ENCODE assay signal across 12 cellular contexts in the genomic region with DNA sequence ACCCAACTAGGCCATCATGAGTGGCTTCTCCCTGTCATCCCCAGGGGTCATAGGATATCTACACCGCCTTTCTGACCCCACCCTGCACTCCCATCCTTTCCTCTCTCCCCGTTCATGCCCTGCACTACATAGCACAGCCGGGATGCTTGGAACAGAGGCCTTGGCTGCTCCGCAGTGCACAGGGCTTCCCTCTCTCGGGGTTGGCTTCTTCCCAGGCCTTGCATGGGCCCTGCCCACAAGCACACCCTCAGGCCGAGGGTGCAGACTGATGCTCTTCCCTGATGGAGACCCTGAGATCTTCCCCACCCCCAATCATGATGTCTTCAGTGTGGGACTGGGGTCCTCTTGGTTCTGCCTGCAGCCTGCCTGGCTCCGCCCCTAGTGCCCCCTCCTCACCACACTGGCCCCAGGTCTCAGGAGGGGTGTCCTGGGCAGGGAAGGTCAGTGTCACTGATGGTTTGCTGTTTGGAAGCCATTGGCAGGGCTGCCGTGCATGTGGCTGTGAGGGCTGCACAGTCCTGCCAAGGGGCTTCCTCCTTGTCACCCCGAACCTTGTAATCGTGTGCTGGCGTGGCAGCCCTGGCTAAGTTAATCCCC. TPM values are rescaled to one million over a fixed set of nuclear protein-coding genes. Genes with fewer than 3 reads are reported as not detected.
DNase-seq lines count a peak whose midpoint lies in the region; TF ChIP-seq lines count a peak whose summit lies in the region.
"Had no signal": no experiment of that assay in that cellular context is flagged by ENCODE, and none has a peak within 500 bp of the region (broad histone marks: within the 10 kb centered on the region; RNA-seq: fewer than 3 reads in every experiment).

No MANE protein-coding gene starts in this region.

- H3K27ac ChIP-seq in RWPE1 (peak overlapping the region; percentile 97), esophagus (ENCODE audit: low read depth in 2 of 2, low read length in 1 of 2) (peak overlapping the region; percentile 87 to 88), tibial artery (peak overlapping the region; percentile 92)

- peak overlapping the region; percentile 30 to 64 (median 45) for H3K4me3 Mint-ChIP-seq in nephron
- H3K4me3 Mint-ChIP-seq: naive thymus-derived CD8-positive, alpha-beta T cell; stimulated activated naive CD8-positive, alpha-beta T cell treated with anti-CD3 and anti-CD28 coated beads, Interleukin-15, Interleukin-2, amounts not matched to agents 100 ng/mL and 50 ng/mL, for 24 hours had no signal

- peaks cover 8% of the 10 kb centered on the region for H3K36me3 Mint-ChIP-seq in nephron (ENCODE audit: low read depth)

- H3K4me3 ChIP-seq in esophagus (ENCODE audit: low read depth in 1 of 2, low read length in 2 of 2) (no peak overlapping the region), tibial artery (no peak overlapping the region)

- H3K4me1 ChIP-seq in esophagus (ENCODE audit: control insufficient read depth in 2 of 2, insufficient read depth in 2 of 2, low read length in 1 of 2) = peaks cover 4 to 25% of the 10 kb centered on the region in 2 donors
- peaks cover 18 to 99% (median 85%) of the 10 kb centered on the region in 4 donors for H3K4me1 ChIP-seq in tibial artery

- H3K27ac Mint-ChIP-seq in nephron = peak overlapping the region; percentile 99 to 100 (median 100)
- H3K27ac Mint-ChIP-seq: stimulated activated naive CD8-positive, alpha-beta T cell treated with anti-CD3 and anti-CD28 coated beads, Interleukin-15, Interleukin-2, amounts not matched to agents 100 ng/mL and 50 ng/mL, for 24 hours had no signal

- POLR2A ChIA-PET in RWPE1 (lab: Yijun Ruan, JAX; ENCODE audit: low non-redundant PET) = interaction anchor here (0.6 kb wide), 2 partner anchors 16 to 556 kb away, joined by 6 to 10 read pairs; no protein-coding TSS in a partner anchor

- no peak for DNase-seq in RWPE1 (ENCODE audit: low spot score)
- peak in 1 of 2 donors; percentile 76 for DNase-seq in tibial artery
- DNase-seq in DMS 273 treated with DMSO at 0.1 percent for 48 hours (lab: John Stamatoyannopoulos, UW) = no peak
- no peak for DNase-seq in activated T-cell treated with anti-CD3 and anti-CD28 coated beads, Interleukin-2, amount 50 U/mL, for 1 hour
- DNase-seq in NCI-H82 treated with DMSO at 0.1 percent for 48 hours (lab: John Stamatoyannopoulos, UW; ENCODE audit: unreplicated experiment) = no peak
- DNase-seq in activated CD4-positive, alpha-beta T cell treated with anti-CD3 and anti-CD28 coated beads, Interleukin-2, amount 50 U/mL, for 48 hours = no peak
- DNase-seq: activated effector memory CD4-positive, alpha-beta T cell treated with anti-CD3 and anti-CD28 coated beads, Interleukin-2, amount 50 U/mL, for 16 hours; naive thymus-derived CD8-positive, alpha-beta T cell; NCI-H524 had no signal

- no peak for TF ChIP-seq CTCF in RWPE1 (conservative IDR thresholded peaks at IDR 0.05; ENCODE audit: low read depth)
- TF ChIP-seq CTCF in nephron (IDR thresholded peaks at IDR 0.05; ENCODE audit: unreplicated experiment in 3 of 3) = no peak
- TF ChIP-seq CTCF in tibial artery (IDR thresholded peaks at IDR 0.05) = no peak

- intact Hi-C loops in tibial artery (cut with DNase I; ENCODE audit: low total_unique reads) = loop anchor here (5.0 kb wide), 1 partner anchor 99 kb away; a partner anchor contains a TSS

- H3K9me3 Mint-ChIP-seq in nephron = no peaks in the 10 kb centered on the region
- H3K9me3 Mint-ChIP-seq: naive thymus-derived CD8-positive, alpha-beta T cell; stimulated activated naive CD8-positive, alpha-beta T cell treated with anti-CD3 and anti-CD28 coated beads, Interleukin-15, Interleukin-2, amounts not matched to agents 100 ng/mL and 50 ng/mL, for 24 hours had no signal

- no peaks in the 10 kb centered on the region for H3K27me3 Mint-ChIP-seq in nephron (ENCODE audit: low read depth)
- H3K27me3 Mint-ChIP-seq: naive thymus-derived CD8-positive, alpha-beta T cell had no signal

- peaks cover 73% of the 10 kb centered on the region for H3K4me1 Mint-ChIP-seq in nephron

- CTCF ChIA-PET in RWPE1 (lab: Yijun Ruan, JAX) = no interaction called here

- H3K9me3 ChIP-seq in esophagus (ENCODE audit: control insufficient read depth in 2 of 2, insufficient read depth in 1 of 2, low read depth in 1 of 2, low read length in 1 of 2) (no peaks in the 10 kb centered on the region), tibial artery (no peaks in the 10 kb centered on the region)

- H3K36me3 ChIP-seq in esophagus (ENCODE audit: control insufficient read depth in 2 of 2, insufficient read depth in 2 of 2, low read length in 1 of 2) = peaks cover 0 to 11% of the 10 kb centered on the region in 2 donors
- peaks cover 0 to 11% (median 0%) of the 10 kb centered on the region in 3 donors for H3K36me3 ChIP-seq in tibial artery

- H3K27me3 ChIP-seq in esophagus (ENCODE audit: control insufficient read depth in 1 of 2, insufficient read depth in 2 of 2, low read length in 2 of 2) (no peaks in the 10 kb centered on the region), tibial artery (no peaks in the 10 kb centered on the region)

- 74 to 75% methylated on average over 10 to 11 of the region's 11 CpGs for WGBS in esophagus, 2 donors

RNA-seq across cellular contexts. Expression of a gene that starts 14.3 kb away (rescaled TPM):
- 10 to 100 TPM; 17.6 to 18.8 TPM for polyA plus RNA-seq in esophagus

RNA-seq across cellular contexts. Expression of a gene that starts 31.0 kb away (rescaled TPM):
- polyA plus RNA-seq in esophagus = 1 to 10 TPM; 4.0 to 9.0 TPM

RNA-seq across cellular contexts. Expression of a gene that starts 40.2 kb away (rescaled TPM):
- polyA plus RNA-seq in esophagus = 10 to 100 TPM; 58.2 to 62.1 TPM

RNA-seq across cellular contexts. Expression of a gene that starts 45.1 kb away (rescaled TPM):
- polyA plus RNA-seq in esophagus = 10 to 100 TPM; 36.8 to 38.3 TPM

RNA-seq across cellular contexts. Expression of a gene that starts 55.8 kb away (rescaled TPM):
- polyA plus RNA-seq in esophagus = 1 to 10 TPM; 6.4 to 7.2 TPM
